Comparison of ENCODE assay signal across 10 cellular contexts in the genomic region with DNA sequence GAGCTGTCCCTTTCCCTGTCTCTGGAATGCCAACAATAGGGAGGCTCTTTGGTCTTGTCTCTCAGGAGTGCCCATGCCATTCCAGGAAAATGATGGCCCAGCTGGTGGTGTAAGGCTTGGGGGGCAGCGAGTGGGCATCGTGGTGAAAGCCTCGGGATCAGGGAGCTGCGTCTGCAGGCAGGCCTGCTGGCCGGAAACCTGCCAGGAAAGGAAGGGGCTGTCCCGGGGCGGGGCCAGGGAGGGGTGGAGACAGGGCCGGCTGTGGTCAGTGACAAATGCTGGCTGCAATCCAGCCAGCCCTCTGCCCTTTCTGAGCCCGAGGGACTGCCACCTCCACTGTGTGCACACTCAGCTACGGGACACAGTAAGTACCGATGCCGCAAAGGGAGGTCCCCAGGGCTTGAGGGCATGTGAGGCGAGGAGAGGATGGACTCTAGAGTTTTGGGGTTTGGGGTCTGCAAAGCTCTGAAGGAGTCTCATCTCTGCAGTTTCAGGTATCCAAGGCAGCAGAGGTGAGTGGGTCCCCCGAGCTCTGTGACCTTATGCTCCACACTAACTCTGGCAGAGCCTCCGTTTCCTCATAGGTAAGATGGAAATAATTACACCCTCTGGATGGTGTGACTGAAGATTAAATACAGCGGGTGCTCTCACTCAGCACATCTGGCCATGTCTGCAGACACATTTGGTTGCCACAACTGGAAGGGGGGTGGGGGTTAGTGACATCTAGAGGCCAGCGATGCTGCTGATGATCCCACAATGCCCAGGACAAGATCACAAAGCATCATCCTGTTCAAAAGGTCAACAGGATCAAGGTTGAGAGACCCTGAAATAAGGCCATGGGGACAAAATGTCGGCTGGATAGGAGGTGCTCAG. TPM values are rescaled to one million over a fixed set of nuclear protein-coding genes. Genes with fewer than 3 reads are reported as not detected.
DNase-seq lines count a peak whose midpoint lies in the region; ATAC-seq, FAIRE-seq and TF ChIP-seq lines count a peak whose summit lies in the region.
"Had no signal": no experiment of that assay in that cellular context is flagged by ENCODE, and none has a peak within 500 bp of the region (broad histone marks: within the 10 kb centered on the region; RNA-seq: fewer than 3 reads in every experiment).

A gene with protein sequence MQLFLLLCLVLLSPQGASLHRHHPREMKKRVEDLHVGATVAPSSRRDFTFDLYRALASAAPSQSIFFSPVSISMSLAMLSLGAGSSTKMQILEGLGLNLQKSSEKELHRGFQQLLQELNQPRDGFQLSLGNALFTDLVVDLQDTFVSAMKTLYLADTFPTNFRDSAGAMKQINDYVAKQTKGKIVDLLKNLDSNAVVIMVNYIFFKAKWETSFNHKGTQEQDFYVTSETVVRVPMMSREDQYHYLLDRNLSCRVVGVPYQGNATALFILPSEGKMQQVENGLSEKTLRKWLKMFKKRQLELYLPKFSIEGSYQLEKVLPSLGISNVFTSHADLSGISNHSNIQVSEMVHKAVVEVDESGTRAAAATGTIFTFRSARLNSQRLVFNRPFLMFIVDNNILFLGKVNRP (plus strand): TSS at position 300 of the 873 bp plus-strand sequence. CDS start 5,937 bp downstream, outside the sequence.

- peaks cover 3% of the 10 kb centered on the region for H3K36me3 Mint-ChIP-seq in endodermal cell (ENCODE audit: low read depth)

- TF ChIP-seq POLR2A in thyroid gland (IDR thresholded peaks at IDR 0.05): no peak

- H3K27me3 ChIP-seq in endodermal cell (ENCODE audit: control insufficient read depth, insufficient read depth, low read length, poor library complexity, severe bottlenecking) (peaks cover 25% of the 10 kb centered on the region), left lung (no peaks in the 10 kb centered on the region), thyroid gland (no peaks in the 10 kb centered on the region), small intestine (ENCODE audit: control insufficient read depth in 2 of 2, insufficient read depth in 2 of 2, low read length in 2 of 2) (no peaks in the 10 kb centered on the region)

- peaks cover 7% of the 10 kb centered on the region for H3K4me1 Mint-ChIP-seq in endodermal cell

- TF ChIP-seq CTCF in endodermal cell (conservative IDR thresholded peaks at IDR 0.05): no peak
- TF ChIP-seq CTCF in left lung (IDR thresholded peaks at IDR 0.05): no peak
- TF ChIP-seq CTCF in thyroid gland (IDR thresholded peaks at IDR 0.05): no peak

- ATAC-seq in left lung: peak; percentile 25
- ATAC-seq in GM18511 (IDR thresholded peaks at IDR 0.05; ENCODE audit: unreplicated experiment): no peak

- peak; percentile 37 for DNase-seq in M059J (ENCODE audit: low read depth)
- peak; percentile 84 for DNase-seq in endodermal cell
- no peak for DNase-seq in left lung
- DNase-seq in thyroid gland: peak; percentile 13 to 15
- DNase-seq in COR-L47 (lab: John Stamatoyannopoulos, UW): no peak
- DNase-seq in activated CD4-positive, CD25-positive, alpha-beta regulatory T cell (lab: John Stamatoyannopoulos, UW): no peak
- no peak for DNase-seq in small intestine
- DNase-seq: activated T-cell treated with anti-CD3 and anti-CD28 coated beads, Interleukin-2, amount 50 U/mL, for 48 hours; NCI-H1105 treated with DMSO at 0.1 percent for 48 hours had no signal

- H3K9me3 ChIP-seq in endodermal cell (ENCODE audit: control insufficient read depth, low read length) (peaks cover 18% of the 10 kb centered on the region), left lung (no peaks in the 10 kb centered on the region), thyroid gland (no peaks in the 10 kb centered on the region), small intestine (ENCODE audit: control insufficient read depth, low read depth) (no peaks in the 10 kb centered on the region)

- FAIRE-seq in small intestine (lab: Jason Lieb, UNC): no peak

- H3K9me3 Mint-ChIP-seq in endodermal cell: peaks cover 5% of the 10 kb centered on the region

- H3K4me3 Mint-ChIP-seq in endodermal cell: no peak within 1 kb of the TSS

- intact Hi-C loops in left lung (cut with DNase I) (no loop called here), thyroid gland (cut with DNase I) (no loop called here)

- no peaks in the 10 kb centered on the region for H3K36me3 ChIP-seq in endodermal cell (ENCODE audit: control insufficient read depth, insufficient read depth, low read length)
- no peaks in the 10 kb centered on the region for H3K36me3 ChIP-seq in left lung
- H3K36me3 ChIP-seq in thyroid gland: no peaks in the 10 kb centered on the region
- H3K36me3 ChIP-seq in small intestine (ENCODE audit: control insufficient read depth in 2 of 2, insufficient read depth in 2 of 2, low read length in 2 of 2): no peaks in the 10 kb centered on the region

- no peak within 1 kb of the TSS for H3K4me3 ChIP-seq in endodermal cell (ENCODE audit: low read length)
- no peak within 1 kb of the TSS for H3K4me3 ChIP-seq in left lung
- no peak within 1 kb of the TSS for H3K4me3 ChIP-seq in thyroid gland (replicated peaks in 1 of 3)
- no peak within 1 kb of the TSS for H3K4me3 ChIP-seq in small intestine (ENCODE audit: low read depth in 1 of 2, low read length in 2 of 2)

- H3K27ac ChIP-seq in endodermal cell (ENCODE audit: low read depth, low read length) (no peak within 1 kb of the TSS), left lung (no peak within 1 kb of the TSS), thyroid gland (no peak within 1 kb of the TSS), small intestine (ENCODE audit: low read depth in 1 of 2, low read length in 1 of 2) (no peak within 1 kb of the TSS)

- 76 to 86% methylated on average over 11 to 18 of the region's 18 CpGs for WGBS in endodermal cell (ENCODE audit: insufficient coverage in 1 of 2, insufficient read length in 1 of 2), 2 experiments
- WGBS in thyroid gland, 2 donors: 48 to 49% methylated on average over 15 to 17 of the region's 18 CpGs
- 49 to 73% (median 73%) methylated on average over 18 of the region's 18 CpGs for WGBS in small intestine, 3 donors

- peaks cover 6% of the 10 kb centered on the region for H3K27me3 Mint-ChIP-seq in endodermal cell (ENCODE audit: insufficient read depth)

- no peak within 1 kb of the TSS for H3K27ac Mint-ChIP-seq in endodermal cell

- H3K9ac ChIP-seq in endodermal cell (ENCODE audit: extremely low read depth, low read length, poor library complexity, severe bottlenecking): no peak within 1 kb of the TSS

- peaks cover 9% of the 10 kb centered on the region for H3K4me1 ChIP-seq in endodermal cell (ENCODE audit: control insufficient read depth, insufficient read depth, low read length)
- H3K4me1 ChIP-seq in left lung: no peaks in the 10 kb centered on the region
- peaks cover 0 to 11% of the 10 kb centered on the region in 2 donors for H3K4me1 ChIP-seq in thyroid gland
- no peaks in the 10 kb centered on the region for H3K4me1 ChIP-seq in small intestine (ENCODE audit: control insufficient read depth in 2 of 2, insufficient read depth in 1 of 2, low read depth in 1 of 2, low read length in 1 of 2)

RNA-seq across cellular contexts. Expression of the gene that starts here (rescaled TPM):
- total RNA-seq in M059J (2014; rRNA removed; shearing (Covaris generic)): 0.05 TPM in 1 of 2 replicates, not detected in the other
- total RNA-seq in endodermal cell (1 to 10 TPM; 1.5 to 2.8 TPM), left lung (1 to 10 TPM; 1.1 to 3.2 TPM), thyroid gland (1 to 10 TPM; 1.3 to 6.6 (median 2.9) TPM)
- 1.7 TPM for polyA plus RNA-seq in endodermal cell (2013, experiment 1 of 2)
- polyA plus RNA-seq in endodermal cell (2013, experiment 2 of 2): 1.6 TPM
- polyA plus RNA-seq in small intestine: 1 to 10 TPM in 1 of 3 donors, under 1 TPM in 1, not detected in 1; 0.54 to 1.7 TPM

Comparison
In these comparisons a context has a peak if more than half of its experiments do, and no peak if none do; other contexts are left out.
1. Peak in DNase-seq in M059J; RNA of the gene not detected or under 1 TPM.
2. DNase-seq: peak in endodermal cell (single experiment) and thyroid gland (2 of 2); none in left lung (0 of 2), COR-L47 (single experiment), activated CD4-positive, CD25-positive, alpha-beta regulatory T cell (0 of 4) and small intestine (single experiment).